In genomic region chr12:124323771-124324530, GRCh38 we compare ENCODE assay signal across 24 cellular contexts. TPM values are rescaled to one million over a fixed set of nuclear protein-coding genes. Genes with fewer than 3 reads are reported as not detected.
A peak's percentile ranks its signal among the peaks of the same experiment; 100 is the strongest.
DNase-seq lines count a peak whose midpoint lies in the region; ATAC-seq, FAIRE-seq and TF ChIP-seq lines count a peak whose summit lies in the region.
"Had no signal": no experiment of that assay in that cellular context is flagged by ENCODE, and none has a peak within 500 bp of the region (broad histone marks: within the 10 kb centered on the region; RNA-seq: fewer than 3 reads in every experiment).

No MANE protein-coding gene starts in this region.

- TF ChIP-seq EP300 in stomach (IDR thresholded peaks at IDR 0.05), result no peak

- TF ChIP-seq POLR2A in stomach (IDR thresholded peaks at IDR 0.05), result no peak

- peaks cover 39% of the 10 kb centered on the region for H3K36me3 Mint-ChIP-seq in activated CD4-positive, alpha-beta memory T cell treated with anti-CD3 and anti-CD28 coated beads, Interleukin-2, amount 10 ng/mL, durations not matched to agents 7 days and 5 days (ENCODE audit: low read depth)
- peaks cover 27% of the 10 kb centered on the region for H3K36me3 Mint-ChIP-seq in activated CD4-positive, alpha-beta memory T cell treated with anti-CD3 and anti-CD28 coated beads for 36 hours
- H3K36me3 Mint-ChIP-seq in astrocyte (ENCODE audit: low read depth, unreplicated experiment), result peaks cover 35% of the 10 kb centered on the region
- H3K36me3 Mint-ChIP-seq in stimulated activated effector memory CD8-positive, alpha-beta T cell treated with anti-CD3 and anti-CD28 coated beads, Interleukin-12 subunit alpha, Interleukin-12 subunit beta, amount 100 ng/mL, for 72 hours, result peaks cover 37% of the 10 kb centered on the region

- H3K27me3 ChIP-seq in astrocyte (ENCODE audit: insufficient read depth, low read length) (no peaks in the 10 kb centered on the region), fibroblast of lung (ENCODE audit: control insufficient read depth, insufficient read depth, low read length) (no peaks in the 10 kb centered on the region), stomach (no peaks in the 10 kb centered on the region)
- H3K27me3 ChIP-seq: esophagus muscularis mucosa, heart left ventricle, testis had no signal

- H3K9me3 ChIP-seq in astrocyte (ENCODE audit: insufficient read depth, low read depth, low read length), result peaks cover 13% of the 10 kb centered on the region
- peaks cover 6% of the 10 kb centered on the region for H3K9me3 ChIP-seq in fibroblast of lung (ENCODE audit: control insufficient read depth, insufficient read depth, low read depth, low read length)
- peaks cover 10 to 18% (median 16%) of the 10 kb centered on the region in 4 donors for H3K9me3 ChIP-seq in stomach
- H3K9me3 ChIP-seq: testis had no signal

- H3K27ac Mint-ChIP-seq in activated CD4-positive, alpha-beta memory T cell treated with anti-CD3 and anti-CD28 coated beads, Interleukin-2, amount 10 ng/mL, durations not matched to agents 7 days and 5 days, result peak overlapping the region; percentile 49
- no peak overlapping the region for H3K27ac Mint-ChIP-seq in activated CD4-positive, alpha-beta memory T cell treated with anti-CD3 and anti-CD28 coated beads for 36 hours
- H3K27ac Mint-ChIP-seq in astrocyte (ENCODE audit: unreplicated experiment), result peak overlapping the region; percentile 80
- H3K27ac Mint-ChIP-seq in stimulated activated effector memory CD8-positive, alpha-beta T cell treated with anti-CD3 and anti-CD28 coated beads, Interleukin-12 subunit alpha, Interleukin-12 subunit beta, amount 100 ng/mL, for 72 hours, result peak overlapping the region; percentile 45
- H3K27ac Mint-ChIP-seq: activated CD4-positive, alpha-beta T cell treated with anti-CD3 and anti-CD28 coated beads for 36 hours; naive B cell had no signal

- H3K27ac ChIP-seq in astrocyte (ENCODE audit: low read depth, low read length) (no peak overlapping the region), fibroblast of lung (ENCODE audit: insufficient read depth, low read length) (no peak overlapping the region), stomach (no peak overlapping the region)
- H3K27ac ChIP-seq: esophagus muscularis mucosa, GM23248, heart left ventricle, testis had no signal

- H3K4me3 Mint-ChIP-seq in activated CD4-positive, alpha-beta memory T cell treated with anti-CD3 and anti-CD28 coated beads, Interleukin-2, amount 10 ng/mL, durations not matched to agents 7 days and 5 days, result no peak overlapping the region
- no peak overlapping the region for H3K4me3 Mint-ChIP-seq in activated CD4-positive, alpha-beta memory T cell treated with anti-CD3 and anti-CD28 coated beads for 36 hours
- no peak overlapping the region for H3K4me3 Mint-ChIP-seq in astrocyte (ENCODE audit: unreplicated experiment)
- H3K4me3 Mint-ChIP-seq in stimulated activated effector memory CD8-positive, alpha-beta T cell treated with anti-CD3 and anti-CD28 coated beads, Interleukin-12 subunit alpha, Interleukin-12 subunit beta, amount 100 ng/mL, for 72 hours, result no peak overlapping the region
- H3K4me3 Mint-ChIP-seq: activated CD4-positive, alpha-beta T cell treated with anti-CD3 and anti-CD28 coated beads for 36 hours had no signal

- intact Hi-C loops in activated CD4-positive, alpha-beta memory T cell treated with anti-CD3 and anti-CD28 coated beads for 36 hours (cut with micrococcal nuclease), result loop anchor here (10.0 kb wide), 1 partner anchor 451 kb away; no protein-coding TSS in a partner anchor
- intact Hi-C loops in stomach (cut with DNase I; ENCODE audit: low total_unique reads), result no loop called here

- CTCF ChIA-PET in activated CD4-positive, alpha-beta memory T cell treated with anti-CD3 and anti-CD28 coated beads, Interleukin-2, amount 10 ng/mL, durations not matched to agents 7 days and 5 days (lab: Charles Lee), result no interaction called here
- CTCF ChIA-PET in activated CD4-positive, alpha-beta memory T cell treated with anti-CD3 and anti-CD28 coated beads for 36 hours (lab: Charles Lee), result no interaction called here

- no peaks in the 10 kb centered on the region for H3K4me1 Mint-ChIP-seq in activated CD4-positive, alpha-beta memory T cell treated with anti-CD3 and anti-CD28 coated beads, Interleukin-2, amount 10 ng/mL, durations not matched to agents 7 days and 5 days
- no peaks in the 10 kb centered on the region for H3K4me1 Mint-ChIP-seq in activated CD4-positive, alpha-beta memory T cell treated with anti-CD3 and anti-CD28 coated beads for 36 hours (ENCODE audit: low read depth)
- no peaks in the 10 kb centered on the region for H3K4me1 Mint-ChIP-seq in astrocyte (ENCODE audit: low read depth, unreplicated experiment)
- peaks cover 5% of the 10 kb centered on the region for H3K4me1 Mint-ChIP-seq in stimulated activated effector memory CD8-positive, alpha-beta T cell treated with anti-CD3 and anti-CD28 coated beads, Interleukin-12 subunit alpha, Interleukin-12 subunit beta, amount 100 ng/mL, for 72 hours
- H3K4me1 Mint-ChIP-seq: activated CD4-positive, alpha-beta T cell treated with anti-CD3 and anti-CD28 coated beads for 36 hours; naive B cell had no signal

- peaks cover 12% of the 10 kb centered on the region for H3K9me3 Mint-ChIP-seq in activated CD4-positive, alpha-beta memory T cell treated with anti-CD3 and anti-CD28 coated beads, Interleukin-2, amount 10 ng/mL, durations not matched to agents 7 days and 5 days
- peaks cover 18% of the 10 kb centered on the region for H3K9me3 Mint-ChIP-seq in activated CD4-positive, alpha-beta memory T cell treated with anti-CD3 and anti-CD28 coated beads for 36 hours
- H3K9me3 Mint-ChIP-seq in astrocyte (ENCODE audit: unreplicated experiment), result peaks cover 18% of the 10 kb centered on the region
- H3K9me3 Mint-ChIP-seq in stimulated activated effector memory CD8-positive, alpha-beta T cell treated with anti-CD3 and anti-CD28 coated beads, Interleukin-12 subunit alpha, Interleukin-12 subunit beta, amount 100 ng/mL, for 72 hours, result no peaks in the 10 kb centered on the region

- POLR2A ChIA-PET in activated CD4-positive, alpha-beta memory T cell treated with anti-CD3 and anti-CD28 coated beads, Interleukin-2, amount 10 ng/mL, durations not matched to agents 7 days and 5 days (lab: Charles Lee), result no interaction called here
- POLR2A ChIA-PET in activated CD4-positive, alpha-beta memory T cell treated with anti-CD3 and anti-CD28 coated beads for 36 hours (lab: Charles Lee), result no interaction called here

- H4K20me1 ChIP-seq in astrocyte (ENCODE audit: insufficient read depth, low read length) (peaks cover 62% of the 10 kb centered on the region), fibroblast of lung (ENCODE audit: control insufficient read depth, extremely low read depth, insufficient read depth, low read length) (no peaks in the 10 kb centered on the region)

- no peak overlapping the region for H2AFZ ChIP-seq in astrocyte (ENCODE audit: low read depth, low read length)
- no peak overlapping the region for H2AFZ ChIP-seq in fibroblast of lung (ENCODE audit: low read length)
- H2AFZ ChIP-seq: GM23248 had no signal

- H3K9ac ChIP-seq in astrocyte (ENCODE audit: low read length), result no peak overlapping the region
- H3K9ac ChIP-seq in fibroblast of lung (ENCODE audit: insufficient read depth, low read length), result no peak overlapping the region
- H3K9ac ChIP-seq: GM23248 had no signal

- H3K36me3 ChIP-seq in astrocyte (ENCODE audit: insufficient read depth, low read length) (peaks cover 31% of the 10 kb centered on the region), fibroblast of lung (ENCODE audit: control insufficient read depth, insufficient read depth, low read length) (peaks cover 21% of the 10 kb centered on the region), stomach (peaks cover 36 to 58% (median 55%) of the 10 kb centered on the region in 4 donors)

- H3K27me3 Mint-ChIP-seq in activated CD4-positive, alpha-beta memory T cell treated with anti-CD3 and anti-CD28 coated beads, Interleukin-2, amount 10 ng/mL, durations not matched to agents 7 days and 5 days, result no peaks in the 10 kb centered on the region
- H3K27me3 Mint-ChIP-seq in activated CD4-positive, alpha-beta memory T cell treated with anti-CD3 and anti-CD28 coated beads for 36 hours, result no peaks in the 10 kb centered on the region
- H3K27me3 Mint-ChIP-seq in astrocyte (ENCODE audit: low read depth, unreplicated experiment), result peaks cover 2% of the 10 kb centered on the region
- H3K27me3 Mint-ChIP-seq: activated CD4-positive, alpha-beta T cell treated with anti-CD3 and anti-CD28 coated beads for 36 hours; naive B cell had no signal

- H3K79me2 ChIP-seq in astrocyte (ENCODE audit: insufficient read depth, low read length) (no peaks in the 10 kb centered on the region), fibroblast of lung (ENCODE audit: control insufficient read depth, insufficient read depth, low read length) (no peaks in the 10 kb centered on the region)

- no peak for FAIRE-seq in astrocyte (lab: Jason Lieb, UNC)
- FAIRE-seq: islet of Langerhans had no signal

- no peak for ATAC-seq in stimulated activated effector memory CD8-positive, alpha-beta T cell treated with anti-CD3 and anti-CD28 coated beads, Interleukin-12 subunit alpha, Interleukin-12 subunit beta, amount 100 ng/mL, for 72 hours
- ATAC-seq: activated CD4-positive, alpha-beta T cell treated with anti-CD3 and anti-CD28 coated beads for 36 hours; heart left ventricle had no signal

- TF ChIP-seq CTCF in astrocyte (IDR thresholded peaks at IDR 0.05; ENCODE audit: insufficient read depth, low read depth, low read length), result no peak
- TF ChIP-seq CTCF in fibroblast of lung (conservative IDR thresholded peaks at IDR 0.05 in 1 of 2, IDR thresholded peaks at IDR 0.05 in 1 of 2; ENCODE audit: low read depth in 1 of 2, low read length in 2 of 2), result no peak
- no peak for TF ChIP-seq CTCF in stomach (IDR thresholded peaks at IDR 0.05)

- no peaks in the 10 kb centered on the region for H3K4me1 ChIP-seq in astrocyte (ENCODE audit: insufficient read depth, low read length)
- no peaks in the 10 kb centered on the region for H3K4me1 ChIP-seq in fibroblast of lung (ENCODE audit: control insufficient read depth, extremely low read depth, insufficient read depth, low read length)
- H3K4me1 ChIP-seq in stomach, result peaks cover 17 to 39% (median 20%) of the 10 kb centered on the region in 4 donors

- H3K4me2 ChIP-seq in astrocyte (ENCODE audit: low read length), result no peak overlapping the region
- H3K4me2 ChIP-seq in fibroblast of lung (ENCODE audit: extremely low read depth, insufficient read depth, low read length), result no peak overlapping the region

- no peak for DNase-seq in activated CD4-positive, alpha-beta memory T cell treated with anti-CD3 and anti-CD28 coated beads, Interleukin-2, amount 10 ng/mL, durations not matched to agents 7 days and 5 days
- DNase-seq in activated CD4-positive, alpha-beta memory T cell treated with anti-CD3 and anti-CD28 coated beads for 36 hours, result no peak
- DNase-seq in astrocyte (ENCODE audit: low read depth) (peak; percentile 42), fibroblast of lung (ENCODE audit: low read depth in 2 of 2) (peak; percentile 12 to 37), COLO829 (ENCODE audit: low spot score) (no peak), stomach (no peak)
- no peak for DNase-seq in stimulated activated effector memory CD8-positive, alpha-beta T cell treated with anti-CD3 and anti-CD28 coated beads, Interleukin-12 subunit alpha, Interleukin-12 subunit beta, amount 100 ng/mL, for 72 hours (ENCODE audit: low spot score in 2 of 2)
- no peak for DNase-seq in stimulated activated CD4-positive, alpha-beta T cell treated with anti-CD3 and anti-CD28 coated beads, Interleukin-15, amount 100 ng/mL, for 24 hours
- DNase-seq: 8988T; activated CD4-positive, alpha-beta T cell treated with anti-CD3 and anti-CD28 coated beads for 36 hours; activated CD8-positive, alpha-beta memory T cell treated with anti-CD3 and anti-CD28 coated beads, Interleukin-2, amount 50 U/mL, for 4 hours; activated gamma-delta T cell treated with Interleukin-2 at 50 U/mL for 16 hours; C1 segment of cervical spinal cord; dermis blood vessel endothelial cell; DMS53; GM23248; heart left ventricle; naive B cell; NCI-H1694 treated with DMSO at 0.1 percent for 48 hours; NK-92 treated with Interleukin-12 subunit alpha and Interleukin-12 subunit beta, amount 100 ng/mL, for 24 hours; stimulated activated CD8-positive, alpha-beta memory T cell treated with anti-CD3 and anti-CD28 coated beads, Interleukin-4, amount 100 ng/mL, for 48 hours; testis had no signal

- H3K4me3 ChIP-seq in astrocyte (ENCODE audit: insufficient read depth, low read depth, low read length), result no peak overlapping the region
- no peak overlapping the region for H3K4me3 ChIP-seq in fibroblast of lung (replicated peaks in 1 of 4; ENCODE audit: control extremely low read depth in 1 of 4, insufficient read depth in 1 of 4, low read depth in 3 of 4, low read length in 4 of 4)
- H3K4me3 ChIP-seq in stomach, result no peak overlapping the region
- H3K4me3 ChIP-seq: esophagus muscularis mucosa, GM23248, heart left ventricle, testis had no signal

- 93 to 98% (median 96%) methylated on average over 11 of the region's 11 CpGs for WGBS in stomach, 5 donors

RNA-seq across cellular contexts. Expression of gene RFLNA, which starts 29.1 kb away (rescaled TPM):
- total RNA-seq in activated CD4-positive, alpha-beta memory T cell treated with anti-CD3 and anti-CD28 coated beads, Interleukin-2, amount 10 ng/mL, durations not matched to agents 7 days and 5 days, result not detected
- total RNA-seq in activated CD4-positive, alpha-beta memory T cell treated with anti-CD3 and anti-CD28 coated beads for 36 hours, result not detected
- total RNA-seq in astrocyte, result 1.8 and 2.8 TPM in 2 replicates
- 0.26 TPM in 1 of 2 replicates, not detected in the other for total RNA-seq in fibroblast of lung
- 0.03 and 0.10 TPM in 2 replicates for polyA plus RNA-seq in fibroblast of lung
- 0.05 and 0.09 TPM in 2 replicates for polyA plus RNA-seq in fibroblast of lung (2012)
- 2.6 TPM in 1 of 2 replicates, not detected in the other for polyA minus RNA-seq in fibroblast of lung (ENCODE audit: low replicate concordance)
- 100 to 1,000 TPM in 2 of 5 donors, 10 to 100 TPM in 3; 19.2 to 294 (median 78.6) TPM for total RNA-seq in stomach
- 100 to 1,000 TPM in 1 of 3 donors, 10 to 100 TPM in 2; 18.2 to 251 (median 73.1) TPM for polyA plus RNA-seq in stomach
- total RNA-seq: activated CD4-positive, alpha-beta T cell treated with anti-CD3 and anti-CD28 coated beads for 36 hours had no signal

Comparison
In these comparisons a context has a peak if more than half of its experiments do, and no peak if none do; other contexts are left out.
1. DNase-seq: peak in astrocyte (single experiment) and fibroblast of lung (2 of 2); none in activated CD4-positive, alpha-beta memory T cell treated with anti-CD3 and anti-CD28 coated beads, Interleukin-2, amount 10 ng/mL, durations not matched to agents 7 days and 5 days (single experiment), activated CD4-positive, alpha-beta memory T cell treated with anti-CD3 and anti-CD28 coated beads for 36 hours (single experiment), stimulated activated effector memory CD8-positive, alpha-beta T cell treated with anti-CD3 and anti-CD28 coated beads, Interleukin-12 subunit alpha, Interleukin-12 subunit beta, amount 100 ng/mL, for 72 hours (0 of 2), COLO829 (single experiment), stimulated activated CD4-positive, alpha-beta T cell treated with anti-CD3 and anti-CD28 coated beads, Interleukin-15, amount 100 ng/mL, for 24 hours (single experiment) and stomach (single experiment).